ENCODE assay signal across 10 cellular contexts in the genomic region with DNA sequence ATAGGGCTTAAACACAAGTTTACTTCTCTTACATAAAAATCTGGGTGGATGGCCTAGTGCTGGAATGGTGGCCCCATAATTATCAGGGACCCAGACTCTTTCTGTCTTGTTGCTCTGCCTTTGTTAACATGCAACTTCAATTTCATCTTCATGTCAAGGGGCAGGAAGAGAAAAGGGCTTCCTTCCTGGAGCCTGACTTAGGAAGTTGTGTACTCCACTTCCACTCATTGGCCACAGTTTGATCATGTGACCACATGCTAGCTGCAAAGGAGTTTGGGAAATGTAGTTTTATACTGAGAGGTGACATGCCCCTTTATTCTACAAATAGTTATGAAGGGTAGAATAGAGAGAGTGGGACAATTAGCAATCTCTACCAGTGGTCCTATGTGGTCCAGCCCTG. TPM values are rescaled to one million over a fixed set of nuclear protein-coding genes. Genes with fewer than 3 reads are reported as not detected.
A peak's percentile ranks its signal among the peaks of the same experiment; 100 is the strongest.
DNase-seq lines count a peak whose midpoint lies in the region; TF ChIP-seq lines count a peak whose summit lies in the region.
"Had no signal": no experiment of that assay in that cellular context is flagged by ENCODE, and none has a peak within 500 bp of the region (broad histone marks: within the 10 kb centered on the region; RNA-seq: fewer than 3 reads in every experiment).

No MANE protein-coding gene starts in this region.

- no peak overlapping the region for H3K4me3 ChIP-seq in LNCaP clone FGC (ENCODE audit: low read depth, low read length)

- DNase-seq in NOMO-1 treated with DMSO at 0.1 percent for 48 hours (lab: John Stamatoyannopoulos, UW; ENCODE audit: unreplicated experiment) (peak; percentile 10), NOMO-1 (lab: John Stamatoyannopoulos, UW; ENCODE audit: unreplicated experiment in 2 of 2) (no peak), LNCaP clone FGC (ENCODE audit: low read depth) (peak; percentile 13), astrocyte of the hippocampus (ENCODE audit: low read depth, low spot score) (peak; percentile 28), renal cortical epithelial cell (ENCODE audit: low read depth) (peak; percentile 6), NCI-H1092 (lab: John Stamatoyannopoulos, UW) (no peak), cortex of kidney (lab: John Stamatoyannopoulos, UW) (no peak)
- no peak for DNase-seq in effector CD8-positive, alpha-beta T cell (lab: John Stamatoyannopoulos, UW)
- DNase-seq: CD4-positive, alpha-beta T cell; stimulated activated CD4-positive, alpha-beta T cell treated with anti-CD3 and anti-CD28 coated beads, Interleukin-1b, Interleukin-23, amount 100 ng/mL, for 48 hours had no signal

- TF ChIP-seq CTCF in LNCaP clone FGC (IDR thresholded peaks at IDR 0.05; ENCODE audit: control insufficient read depth, extremely low read depth, insufficient read depth): no peak

RNA-seq across cellular contexts. Expression of a gene that starts 39.3 kb away (rescaled TPM):
- total RNA-seq in renal cortical epithelial cell: 0.10 and 1.6 TPM in 2 replicates
- total RNA-seq: CD4-positive, alpha-beta T cell had no signal

Comparison
In these comparisons a context has a peak if more than half of its experiments do, and no peak if none do; other contexts are left out.
1. DNase-seq: peak in NOMO-1 treated with DMSO at 0.1 percent for 48 hours (single experiment), LNCaP clone FGC (single experiment), astrocyte of the hippocampus (single experiment) and renal cortical epithelial cell (single experiment); none in NOMO-1 (0 of 2), NCI-H1092 (single experiment), effector CD8-positive, alpha-beta T cell (single experiment) and cortex of kidney (single experiment).